8 cellular contexts compared by ENCODE assay signal in the genomic region with DNA sequence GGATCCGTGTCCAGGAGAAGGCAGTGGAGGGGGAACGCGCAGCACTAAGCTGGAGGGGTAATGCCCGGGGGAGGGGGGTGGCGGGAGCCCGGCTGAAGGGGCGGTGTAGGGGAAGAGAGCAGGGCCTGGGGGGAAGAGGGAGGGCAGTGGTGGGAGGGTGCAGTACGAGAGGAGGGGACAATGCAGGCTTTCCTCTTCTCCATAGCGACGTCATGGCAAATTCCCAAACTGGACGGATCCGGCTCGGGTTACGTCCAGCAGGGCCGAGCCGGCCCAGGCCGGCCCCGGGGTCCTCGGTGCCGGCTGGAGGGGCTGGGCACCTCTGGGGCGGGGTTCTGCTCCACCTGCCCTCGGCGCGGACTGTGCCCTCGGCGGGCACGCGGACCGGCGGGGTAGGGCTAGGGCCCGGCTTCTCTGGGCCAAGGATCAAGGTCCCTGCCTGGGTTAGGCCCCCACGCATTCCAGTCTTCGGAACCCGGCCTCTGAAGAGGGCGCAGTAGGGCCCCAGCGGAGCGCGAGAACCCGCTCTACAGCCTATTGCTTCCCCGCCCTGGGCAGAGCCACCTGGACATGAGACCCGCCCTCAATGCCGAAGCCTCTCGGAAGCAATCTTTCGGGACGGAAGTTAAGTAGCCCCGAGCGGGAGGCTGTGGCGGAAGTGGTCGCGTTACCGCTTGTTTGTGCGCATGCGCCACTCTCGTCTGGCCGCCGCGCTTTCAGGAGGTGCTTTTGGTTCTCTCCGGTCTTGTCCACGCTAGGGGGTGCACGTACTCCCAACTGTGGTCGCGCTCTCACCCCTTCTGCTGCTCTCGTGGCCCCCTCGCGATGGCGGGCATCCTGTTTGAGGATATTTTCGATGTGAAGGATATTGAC. TPM values are rescaled to one million over a fixed set of nuclear protein-coding genes. Genes with fewer than 3 reads are reported as not detected.
DNase-seq lines count a peak whose midpoint lies in the region; ATAC-seq and TF ChIP-seq lines count a peak whose summit lies in the region.

No MANE protein-coding gene starts in this region.

- H3K9me3 ChIP-seq in SK-N-SH (no peaks in the 10 kb centered on the region), thyroid gland (no peaks in the 10 kb centered on the region)

- peak overlapping the region; percentile 91 to 96 for H3K4me3 ChIP-seq in SK-N-SH (ENCODE audit: low read depth in 2 of 2, low read length in 1 of 2)
- H3K4me3 ChIP-seq in thyroid gland (replicated peaks in 1 of 3) = peak overlapping the region; percentile 56 to 85 (median 76)

- peak overlapping the region; percentile 99 for H3K9ac ChIP-seq in SK-N-SH

- H3K27me3 ChIP-seq in SK-N-SH (ENCODE audit: insufficient read depth) (no peaks in the 10 kb centered on the region), thyroid gland (no peaks in the 10 kb centered on the region)

- peak; percentile 81 for ATAC-seq in HG02588 (IDR thresholded peaks at IDR 0.05; ENCODE audit: unreplicated experiment)

- peak; percentile 99 for DNase-seq in GM10266 (ENCODE audit: extremely low spot score)
- peak; percentile 96 for DNase-seq in NCI-H1048 (lab: John Stamatoyannopoulos, UW)
- DNase-seq in SK-N-SH = peak; percentile 94
- DNase-seq in glutamatergic neuron = peak; percentile 96
- DNase-seq in osteocyte (ENCODE audit: extremely low spot score, unreplicated experiment) = peak; percentile 99
- peak; percentile 97 to 98 for DNase-seq in thyroid gland

- CTCF ChIA-PET in SK-N-SH (lab: Yijun Ruan, JAX) = interaction anchor here (0.6 to 1.9 kb wide), 13 partner anchors 9 to 182 kb away, joined by 3 to 9 read pairs (median 3); no protein-coding TSS in a partner anchor

- H3F3A ChIP-seq in SK-N-SH (replicated peaks; ENCODE audit: insufficient read depth) = peaks cover 25% of the 10 kb centered on the region

- peak overlapping the region; percentile 92 for H3K4me2 ChIP-seq in SK-N-SH

- peaks cover 30% of the 10 kb centered on the region for H3K4me1 Mint-ChIP-seq in activated naive CD8-positive, alpha-beta T cell (ENCODE audit: low read depth)
- H3K4me1 Mint-ChIP-seq in glutamatergic neuron (ENCODE audit: low read depth, unreplicated experiment) (no peaks in the 10 kb centered on the region), osteocyte (ENCODE audit: unreplicated experiment) (peaks cover 42% of the 10 kb centered on the region)

- H3K79me2 ChIP-seq in SK-N-SH (ENCODE audit: insufficient read depth) = peaks cover 46% of the 10 kb centered on the region

- no peaks in the 10 kb centered on the region for H3K9me2 ChIP-seq in SK-N-SH

- H3K4me1 ChIP-seq in SK-N-SH (ENCODE audit: control insufficient read depth in 1 of 2, insufficient read depth in 2 of 2, low read depth in 1 of 2, low read length in 1 of 2) (peaks cover 12 to 19% of the 10 kb centered on the region in 2 experiments; a peak in 3 of 4 replicates), thyroid gland (peaks cover 21 to 26% of the 10 kb centered on the region in 2 donors)

- no peaks in the 10 kb centered on the region for H3K27me3 Mint-ChIP-seq in activated naive CD8-positive, alpha-beta T cell
- H3K27me3 Mint-ChIP-seq in glutamatergic neuron (ENCODE audit: unreplicated experiment) = peaks cover 16% of the 10 kb centered on the region
- no peaks in the 10 kb centered on the region for H3K27me3 Mint-ChIP-seq in osteocyte (ENCODE audit: unreplicated experiment)

- H2AFZ ChIP-seq in SK-N-SH (ENCODE audit: low read depth) = peak overlapping the region; percentile 73; the same call in 1 of the 2 replicates

- POLR2A ChIA-PET in SK-N-SH (lab: Yijun Ruan, JAX) = interaction anchor here (0.8 to 2.7 kb wide), 7 partner anchors 8 to 198 kb away, joined by 3 to 14 read pairs (median 4); a partner anchor contains a TSS

- H3K9me3 Mint-ChIP-seq in activated naive CD8-positive, alpha-beta T cell (ENCODE audit: low read depth) = no peaks in the 10 kb centered on the region
- H3K9me3 Mint-ChIP-seq in glutamatergic neuron (ENCODE audit: unreplicated experiment) (peaks cover 11% of the 10 kb centered on the region), osteocyte (ENCODE audit: unreplicated experiment) (no peaks in the 10 kb centered on the region)

- intact Hi-C loops in thyroid gland (cut with DNase I) = no loop called here

- TF ChIP-seq CTCF in GM10266 (IDR thresholded peaks at IDR 0.05; ENCODE audit: control insufficient read depth, insufficient read depth, low read depth, missing control alignments) = peak; percentile 79
- peak; percentile 57 for TF ChIP-seq CTCF in SK-N-SH (IDR thresholded peaks at IDR 0.05)
- TF ChIP-seq CTCF in glutamatergic neuron (IDR thresholded peaks at IDR 0.05; ENCODE audit: partially characterized antibody, unreplicated experiment) = peak; percentile 49
- peak; percentile 66 for TF ChIP-seq CTCF in osteocyte (IDR thresholded peaks at IDR 0.05)
- TF ChIP-seq CTCF in thyroid gland (IDR thresholded peaks at IDR 0.05) = peak in 4 of 6 experiments; percentile 40 to 51 (median 42)

- TF ChIP-seq POLR2A in thyroid gland (IDR thresholded peaks at IDR 0.05) = peak; percentile 23 to 89

- no peak; the same call in 1 of the 2 replicates for TF ChIP-seq RAD21 in SK-N-SH (IDR thresholded peaks at IDR 0.05; ENCODE audit: low read length)

- 1% methylated on average over 30 of the region's 67 CpGs for WGBS in SK-N-SH (ENCODE audit: low lambda C conversion rate)
- 0 to 1% methylated on average over 35 to 54 of the region's 67 CpGs for WGBS in thyroid gland, 2 donors

- peaks cover 8% of the 10 kb centered on the region for H3K36me3 Mint-ChIP-seq in activated naive CD8-positive, alpha-beta T cell
- H3K36me3 Mint-ChIP-seq in glutamatergic neuron (ENCODE audit: unreplicated experiment) (no peaks in the 10 kb centered on the region), osteocyte (ENCODE audit: unreplicated experiment) (peaks cover 21% of the 10 kb centered on the region)

- H3K27ac Mint-ChIP-seq in activated naive CD8-positive, alpha-beta T cell = peak overlapping the region; percentile 98
- H3K27ac Mint-ChIP-seq in glutamatergic neuron (ENCODE audit: unreplicated experiment) (peak overlapping the region; percentile 91), osteocyte (ENCODE audit: unreplicated experiment) (peak overlapping the region; percentile 98)

- 0 out of 4 replicates have a peak, but pooled peaks of 1 of the 2 experiments have one; percentile 3 for TF ChIP-seq EP300 in SK-N-SH (IDR thresholded peaks at IDR 0.05; ENCODE audit: borderline replicate concordance in 1 of 2, low read depth in 1 of 2, low read length in 1 of 2)

- H3K27ac ChIP-seq in SK-N-SH (ENCODE audit: low read depth in 2 of 2, low read length in 1 of 2) = peak overlapping the region; percentile 97 to 99
- peak overlapping the region; percentile 96 to 100 (median 98) for H3K27ac ChIP-seq in thyroid gland

- H4K20me1 ChIP-seq in SK-N-SH (ENCODE audit: insufficient read depth) = peaks cover 24% of the 10 kb centered on the region

- peak overlapping the region; percentile 99 for H3K4me3 Mint-ChIP-seq in activated naive CD8-positive, alpha-beta T cell
- peak overlapping the region; percentile 96 for H3K4me3 Mint-ChIP-seq in glutamatergic neuron (ENCODE audit: unreplicated experiment)
- H3K4me3 Mint-ChIP-seq in osteocyte (ENCODE audit: unreplicated experiment) = peak overlapping the region; percentile 96

- H3K36me3 ChIP-seq in SK-N-SH (replicated peaks in 1 of 2; ENCODE audit: control insufficient read depth in 1 of 2, insufficient read depth in 2 of 2, low read length in 1 of 2) (peaks cover 19 to 21% of the 10 kb centered on the region in 2 experiments), thyroid gland (peaks cover 3 to 4% of the 10 kb centered on the region in 2 donors)

TF ChIP-seq in SK-N-SH, 30 proteins besides CTCF, POLR2A, EP300 and RAD21 (continues in another document):
- TF ChIP-seq EZH2phosphoT487 (IDR thresholded peaks at IDR 0.05; ENCODE audit: borderline replicate concordance, low read depth) (no peak), SIN3A (IDR thresholded peaks at IDR 0.05; ENCODE audit: borderline replicate concordance, low read depth, low read length) (peak; percentile 45; the same call in 1 of the 2 replicates)
- TF ChIP-seq, protein P1, sequence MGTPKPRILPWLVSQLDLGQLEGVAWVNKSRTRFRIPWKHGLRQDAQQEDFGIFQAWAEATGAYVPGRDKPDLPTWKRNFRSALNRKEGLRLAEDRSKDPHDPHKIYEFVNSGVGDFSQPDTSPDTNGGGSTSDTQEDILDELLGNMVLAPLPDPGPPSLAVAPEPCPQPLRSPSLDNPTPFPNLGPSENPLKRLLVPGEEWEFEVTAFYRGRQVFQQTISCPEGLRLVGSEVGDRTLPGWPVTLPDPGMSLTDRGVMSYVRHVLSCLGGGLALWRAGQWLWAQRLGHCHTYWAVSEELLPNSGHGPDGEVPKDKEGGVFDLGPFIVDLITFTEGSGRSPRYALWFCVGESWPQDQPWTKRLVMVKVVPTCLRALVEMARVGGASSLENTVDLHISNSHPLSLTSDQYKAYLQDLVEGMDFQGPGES (IDR thresholded peaks at IDR 0.05; ENCODE audit: low read depth, low read length) = no peak

RNA-seq across cellular contexts. Expression of a gene that starts 1.4 kb away (rescaled TPM):
- polyA plus RNA-seq in SK-N-SH (2012; rRNA removed) = 206 and 258 TPM in 2 replicates
- 216 and 239 TPM in 2 replicates for polyA plus RNA-seq in SK-N-SH (2012; cell fraction: cytosol; rRNA removed)
- polyA plus RNA-seq in SK-N-SH (2012; cell fraction: nucleus; rRNA removed) = 457 and 484 TPM in 2 replicates
- total RNA-seq in glutamatergic neuron (ENCODE audit: unreplicated experiment) = 48.1 TPM
- 56.4 and 57.7 TPM in 2 replicates for total RNA-seq in osteocyte
- total RNA-seq in thyroid gland = 100 to 1,000 TPM in 1 of 4 donors, 10 to 100 TPM in 3; 58.1 to 113 (median 85.6) TPM

RNA-seq across cellular contexts. Expression of a gene that starts 1.5 kb away (rescaled TPM):
- 8.6 and 9.1 TPM in 2 replicates for polyA plus RNA-seq in SK-N-SH (2012; rRNA removed)
- 2.8 and 3.9 TPM in 2 replicates for polyA plus RNA-seq in SK-N-SH (2012; cell fraction: cytosol; rRNA removed)
- 38.1 TPM in 2 replicates for polyA plus RNA-seq in SK-N-SH (2012; cell fraction: nucleus; rRNA removed)
- total RNA-seq in glutamatergic neuron (ENCODE audit: unreplicated experiment) (17.8 TPM), osteocyte (9.4 and 9.7 TPM in 2 replicates), thyroid gland (1 to 10 TPM; 4.3 to 7.6 (median 5.2) TPM)

RNA-seq across cellular contexts. Expression of a gene that starts 15.1 kb away (rescaled TPM):
- polyA plus RNA-seq in SK-N-SH (2012; rRNA removed) = 0.07 and 0.21 TPM in 2 replicates
- polyA plus RNA-seq in SK-N-SH (2012; cell fraction: cytosol; rRNA removed) = 0.01 and 0.04 TPM in 2 replicates
- 0.19 and 0.27 TPM in 2 replicates for polyA plus RNA-seq in SK-N-SH (2012; cell fraction: nucleus; rRNA removed)
- 1.6 TPM for total RNA-seq in glutamatergic neuron (ENCODE audit: unreplicated experiment)
- not detected in 2 replicates for total RNA-seq in osteocyte
- total RNA-seq in thyroid gland = under 1 TPM in 1 of 4 donors, not detected in 3; 0.13 TPM

RNA-seq across cellular contexts. Expression of a gene that starts 16.9 kb away (rescaled TPM):
- 0.57 and 0.95 TPM in 2 replicates for polyA plus RNA-seq in SK-N-SH (2012; rRNA removed)
- polyA plus RNA-seq in SK-N-SH (2012; cell fraction: cytosol; rRNA removed) = 0.30 and 0.35 TPM in 2 replicates
- 4.3 and 4.4 TPM in 2 replicates for polyA plus RNA-seq in SK-N-SH (2012; cell fraction: nucleus; rRNA removed)
- total RNA-seq in glutamatergic neuron (ENCODE audit: unreplicated experiment) (47.1 TPM), osteocyte (2.7 and 4.4 TPM in 2 replicates), thyroid gland (10 to 100 TPM in 2 of 4 donors, 1 to 10 TPM in 2; 4.1 to 14.8 (median 8.0) TPM)

RNA-seq across cellular contexts. Expression of a gene that starts 25.5 kb away (rescaled TPM):
- 31.6 and 34.2 TPM in 2 replicates for polyA plus RNA-seq in SK-N-SH (2012; rRNA removed)
- polyA plus RNA-seq in SK-N-SH (2012; cell fraction: cytosol; rRNA removed) = 17.5 and 27.0 TPM in 2 replicates
- 56.4 and 63.9 TPM in 2 replicates for polyA plus RNA-seq in SK-N-SH (2012; cell fraction: nucleus; rRNA removed)
- 51.4 TPM for total RNA-seq in glutamatergic neuron (ENCODE audit: unreplicated experiment)
- 10.1 and 11.3 TPM in 2 replicates for total RNA-seq in osteocyte
- 10 to 100 TPM; 19.2 to 35.1 (median 22.5) TPM for total RNA-seq in thyroid gland

Comparison
In these comparisons a context has a peak if more than half of its experiments do, and no peak if none do; other contexts are left out.
1. Peak in every context shown above with its lines: DNase-seq, ATAC-seq, H3K4me3 ChIP-seq and H3K27ac ChIP-seq.